In the genomic region with DNA sequence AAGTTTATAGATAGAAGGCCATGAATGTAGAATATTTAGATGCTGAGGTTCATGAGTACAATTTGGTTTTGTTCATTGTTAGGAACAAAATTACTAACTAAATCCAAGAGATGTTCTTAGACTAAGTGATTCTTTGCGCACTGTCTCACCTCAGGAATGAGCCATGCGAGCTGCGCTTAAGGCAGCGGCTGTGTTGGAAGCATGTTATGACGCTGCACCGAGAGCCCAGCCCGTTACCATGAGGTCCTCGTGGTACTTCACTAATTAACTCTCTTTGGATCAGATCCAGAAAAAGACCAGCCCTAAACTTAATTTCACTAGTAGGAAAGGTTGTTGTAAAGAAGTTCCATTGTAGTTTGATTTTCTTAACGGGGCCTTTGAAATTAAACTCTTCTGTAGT, we compare ENCODE assay signal across 18 cellular contexts.
DNase-seq lines count a peak whose midpoint lies in the region; ATAC-seq and TF ChIP-seq lines count a peak whose summit lies in the region.
"Had no signal": no experiment of that assay in that cellular context is flagged by ENCODE, and none has a peak within 500 bp of the region (broad histone marks: within the 10 kb centered on the region; RNA-seq: fewer than 3 reads in every experiment).

No MANE protein-coding gene starts in this region.

- peaks cover 14% of the 10 kb centered on the region for H3F3A ChIP-seq in neural cell (ENCODE audit: insufficient read depth, low read length, poor library complexity, severe bottlenecking)

- DNase-seq in SK-N-DZ (ENCODE audit: low spot score) (peak; percentile 53), coronary artery (ENCODE audit: low spot score) (no peak), HUDEP-2 (lab: John Stamatoyannopoulos, UW; ENCODE audit: unreplicated experiment in 76 of 76) (no peak), epidermal melanocyte (ENCODE audit: insufficient read length, low spot score) (no peak)
- DNase-seq: activated CD4-positive, alpha-beta memory T cell treated with anti-CD3 and anti-CD28 coated beads for 36 hours; activated naive CD4-positive, alpha-beta T cell; activated T-cell treated with anti-CD3 and anti-CD28 coated beads for 4 hours; aorta; Caco-2; left cardiac atrium; NCI-H524 treated with DMSO at 0.1 percent for 48 hours; nephron progenitor cell; T-helper 1 cell; testis had no signal

- H3K9me3 ChIP-seq in neural cell (ENCODE audit: low read length): no peaks in the 10 kb centered on the region
- H3K9me3 ChIP-seq: Caco-2, testis had no signal

- H2AFZ ChIP-seq in neural cell (ENCODE audit: low read depth, low read length): no peak overlapping the region

- H3K79me2 ChIP-seq in neural cell (replicated peaks; ENCODE audit: insufficient read depth, low read length): peaks cover 68% of the 10 kb centered on the region

- TF ChIP-seq EP300 in neural cell (conservative IDR thresholded peaks at IDR 0.05; ENCODE audit: poor library complexity, severe bottlenecking): no peak

- ATAC-seq in GM19023 (IDR thresholded peaks at IDR 0.05; ENCODE audit: unreplicated experiment): no peak

- peak overlapping the region; percentile 12 to 19 for H3K27ac ChIP-seq in coronary artery
- peak overlapping the region; percentile 9 for H3K27ac ChIP-seq in neural cell (ENCODE audit: low read length)
- H3K27ac ChIP-seq in temporal lobe (ENCODE audit: low read depth, low read length): peak overlapping the region; percentile 76
- H3K27ac ChIP-seq: testis, VCaP had no signal

- H3K4me2 ChIP-seq in neural cell (ENCODE audit: low read length): peak overlapping the region; percentile 87

- peaks cover 2% of the 10 kb centered on the region for H4K20me1 ChIP-seq in neural cell (ENCODE audit: insufficient read depth)

- H3K4me3 ChIP-seq in coronary artery (peak overlapping the region; percentile 60), neural cell (ENCODE audit: low read length) (peak overlapping the region; percentile 64)
- H3K4me3 ChIP-seq: testis had no signal

- H3K9ac ChIP-seq in neural cell (ENCODE audit: low read length): no peak overlapping the region

- H3K9me2 ChIP-seq in neural cell (ENCODE audit: insufficient read depth, low read length): no peaks in the 10 kb centered on the region

- no peaks in the 10 kb centered on the region for H3K36me3 ChIP-seq in neural cell (ENCODE audit: insufficient read depth, low read length)

- no peaks in the 10 kb centered on the region for H3K27me3 ChIP-seq in neural cell (ENCODE audit: insufficient read depth, low read depth, low read length)
- H3K27me3 ChIP-seq: testis had no signal

- TF ChIP-seq CTCF in coronary artery (IDR thresholded peaks at IDR 0.05): no peak
- TF ChIP-seq CTCF in neural cell (IDR thresholded peaks at IDR 0.05; ENCODE audit: poor library complexity, severe bottlenecking): no peak

- no peak for TF ChIP-seq RAD21 in neural cell (conservative IDR thresholded peaks at IDR 0.05)

TF ChIP-seq in neural cell, 6 proteins besides CTCF, POLR2A, EP300 and RAD21:
- peak; percentile 6 for TF ChIP-seq POLR2AphosphoS5 (IDR thresholded peaks at IDR 0.05)
- TF ChIP-seq MXI1 (conservative IDR thresholded peaks at IDR 0.05; ENCODE audit: poor library complexity, severe bottlenecking): no peak

Comparison
In these comparisons a context has a peak if more than half of its experiments do, and no peak if none do; other contexts are left out.
1. H3K27ac ChIP-seq: peak in every context shown above with its lines; median percentile 76 in temporal lobe; 16 in coronary artery; 9 in neural cell.